Comparison of ENCODE assay signal across 19 cellular contexts in genomic region chr12:65308601-65309071, GRCh38. TPM values are rescaled to one million over a fixed set of nuclear protein-coding genes. Genes with fewer than 3 reads are reported as not detected.
A peak's percentile ranks its signal among the peaks of the same experiment; 100 is the strongest.
DNase-seq lines count a peak whose midpoint lies in the region; ATAC-seq, FAIRE-seq and TF ChIP-seq lines count a peak whose summit lies in the region.
"Had no signal": no experiment of that assay in that cellular context is flagged by ENCODE, and none has a peak within 500 bp of the region (broad histone marks: within the 10 kb centered on the region; RNA-seq: fewer than 3 reads in every experiment).

No MANE protein-coding gene starts in this region.

- no peak overlapping the region for H3K4me3 Mint-ChIP-seq in neural progenitor cell
- no peak overlapping the region for H3K4me3 Mint-ChIP-seq in CD8-positive, alpha-beta T cell
- H3K4me3 Mint-ChIP-seq: activated CD4-positive, alpha-beta T cell treated with anti-CD3 and anti-CD28 coated beads, Interleukin-2, amount 10 ng/mL, durations not matched to agents 24 days and 14 days; activated naive CD8-positive, alpha-beta T cell treated with anti-CD3 and anti-CD28 coated beads, Interleukin-2, amount 10 ng/mL, durations not matched to agents 7 days and 5 days; GM23338; immature natural killer cell; T-helper 1 cell treated with Interleukin-12 subunit alpha and Interleukin-12 subunit beta and Interleukin-4 antibody, amounts not matched to agents 30 μg/mL and 1 μg/mL, for 36 hours had no signal

- H3K27ac ChIP-seq in SK-N-SH (ENCODE audit: low read depth in 2 of 2, low read length in 1 of 2) (peak overlapping the region; percentile 91 to 94; a peak in 3 of 4 replicates), neural progenitor cell (no peak overlapping the region), lower lobe of right lung (no peak overlapping the region)
- no peak overlapping the region for H3K27ac ChIP-seq in CD8-positive, alpha-beta T cell (ENCODE audit: low read depth, low read length)
- H3K27ac ChIP-seq: thoracic aorta had no signal

- H4K20me1 ChIP-seq in SK-N-SH (ENCODE audit: insufficient read depth) = no peaks in the 10 kb centered on the region
- no peaks in the 10 kb centered on the region for H4K20me1 ChIP-seq in neural progenitor cell (ENCODE audit: low read depth)

- TF ChIP-seq CTCF in SK-N-SH (IDR thresholded peaks at IDR 0.05) (no peak), fibroblast of pulmonary artery (IDR thresholded peaks at IDR 0.05; ENCODE audit: low read length, missing control alignments) (no peak), neural progenitor cell (IDR thresholded peaks at IDR 0.05) (no peak), lower lobe of right lung (IDR thresholded peaks at IDR 0.05) (no peak)
- TF ChIP-seq CTCF in CD8-positive, alpha-beta T cell (IDR thresholded peaks at IDR 0.05) = no peak

- H3K36me3 ChIP-seq in SK-N-SH (replicated peaks in 1 of 2; ENCODE audit: control insufficient read depth in 1 of 2, insufficient read depth in 2 of 2, low read length in 1 of 2) = peaks cover 0 to 25% of the 10 kb centered on the region in 2 experiments
- H3K36me3 ChIP-seq in neural progenitor cell = no peaks in the 10 kb centered on the region
- H3K36me3 ChIP-seq in CD8-positive, alpha-beta T cell (ENCODE audit: insufficient read depth, low read length) = no peaks in the 10 kb centered on the region
- no peaks in the 10 kb centered on the region for H3K36me3 ChIP-seq in lower lobe of right lung
- H3K36me3 ChIP-seq: thoracic aorta had no signal

- no peaks in the 10 kb centered on the region for H3K27me3 Mint-ChIP-seq in neural progenitor cell (ENCODE audit: insufficient read depth, low read depth)
- H3K27me3 Mint-ChIP-seq in CD8-positive, alpha-beta T cell (ENCODE audit: low read depth) = peaks cover 4% of the 10 kb centered on the region

- H3K9me2 ChIP-seq in SK-N-SH = no peaks in the 10 kb centered on the region

- H2AFZ ChIP-seq in SK-N-SH (ENCODE audit: low read depth) = no peak overlapping the region
- no peak overlapping the region for H2AFZ ChIP-seq in neural progenitor cell (replicated peaks)

- DNase-seq in GM03348 (ENCODE audit: low spot score) = peak; percentile 37
- no peak for DNase-seq in SK-N-SH
- DNase-seq in fibroblast of pulmonary artery (ENCODE audit: low read depth) = peak; percentile 64
- DNase-seq in neural progenitor cell (ENCODE audit: low spot score) = no peak
- DNase-seq in CD8-positive, alpha-beta T cell = no peak
- no peak for DNase-seq in lower lobe of right lung
- DNase-seq: activated CD4-positive, alpha-beta T cell treated with anti-CD3 and anti-CD28 coated beads, Interleukin-2, amount 10 ng/mL, durations not matched to agents 24 days and 14 days; activated naive CD8-positive, alpha-beta T cell treated with anti-CD3 and anti-CD28 coated beads, Interleukin-2, amount 10 ng/mL, durations not matched to agents 7 days and 5 days; activated T-cell treated with anti-CD3 and anti-CD28 coated beads, Interleukin-2, amount 50 U/mL, for 1 hour; immature natural killer cell; NCI-H1105; OCI-M1; psoas muscle had no signal

- TF ChIP-seq RAD21 in SK-N-SH (IDR thresholded peaks at IDR 0.05; ENCODE audit: low read length) = no peak

- H3K4me1 ChIP-seq in SK-N-SH (ENCODE audit: control insufficient read depth in 1 of 2, insufficient read depth in 2 of 2, low read depth in 1 of 2, low read length in 1 of 2) (peaks cover 9 to 40% of the 10 kb centered on the region in 2 experiments; a peak in 3 of 4 replicates), neural progenitor cell (no peaks in the 10 kb centered on the region), lower lobe of right lung (peaks cover 15% of the 10 kb centered on the region)
- H3K4me1 ChIP-seq in CD8-positive, alpha-beta T cell (ENCODE audit: insufficient read depth, low read length) = no peaks in the 10 kb centered on the region

- H3F3A ChIP-seq in SK-N-SH (replicated peaks; ENCODE audit: insufficient read depth) (peaks cover 48% of the 10 kb centered on the region), neural progenitor cell (ENCODE audit: low read depth) (no peaks in the 10 kb centered on the region)

- intact Hi-C loops in CD8-positive, alpha-beta T cell (cut with DNase I, micrococcal nuclease) = loop anchor here in 1 of 2 experiments (10.0 kb wide), 1 partner anchor 776 kb away; no protein-coding TSS in a partner anchor
- intact Hi-C loops in lower lobe of right lung (cut with DNase I) = no loop called here

- H3K27me3 ChIP-seq in SK-N-SH (ENCODE audit: insufficient read depth) = no peaks in the 10 kb centered on the region
- no peaks in the 10 kb centered on the region for H3K27me3 ChIP-seq in neural progenitor cell
- H3K27me3 ChIP-seq in CD8-positive, alpha-beta T cell (ENCODE audit: insufficient read depth, low read length) = no peaks in the 10 kb centered on the region
- H3K27me3 ChIP-seq in lower lobe of right lung (ENCODE audit: low read depth) = no peaks in the 10 kb centered on the region

- no peak for ATAC-seq in GM18520 (IDR thresholded peaks at IDR 0.05; ENCODE audit: unreplicated experiment)
- ATAC-seq in CD8-positive, alpha-beta T cell = no peak
- no peak for ATAC-seq in lower lobe of right lung
- ATAC-seq: GM23338 had no signal

- H3K9me3 ChIP-seq in SK-N-SH (no peaks in the 10 kb centered on the region), neural progenitor cell (ENCODE audit: low read depth) (no peaks in the 10 kb centered on the region), lower lobe of right lung (no peaks in the 10 kb centered on the region)
- H3K9me3 ChIP-seq in CD8-positive, alpha-beta T cell (ENCODE audit: low read length) = no peaks in the 10 kb centered on the region
- H3K9me3 ChIP-seq: psoas muscle, thoracic aorta had no signal

- H3K36me3 Mint-ChIP-seq in neural progenitor cell = peaks cover 1% of the 10 kb centered on the region
- H3K36me3 Mint-ChIP-seq in CD8-positive, alpha-beta T cell = no peaks in the 10 kb centered on the region
- H3K36me3 Mint-ChIP-seq: activated naive CD8-positive, alpha-beta T cell treated with anti-CD3 and anti-CD28 coated beads, Interleukin-2, amount 10 ng/mL, durations not matched to agents 7 days and 5 days; immature natural killer cell had no signal

- H3K4me3 ChIP-seq in SK-N-SH (ENCODE audit: low read depth in 2 of 2, low read length in 1 of 2) (no peak overlapping the region), fibroblast of pulmonary artery (replicated peaks; ENCODE audit: low read depth, low read length) (no peak overlapping the region), neural progenitor cell (no peak overlapping the region), lower lobe of right lung (no peak overlapping the region)
- no peak overlapping the region for H3K4me3 ChIP-seq in CD8-positive, alpha-beta T cell (ENCODE audit: low read depth, low read length)
- H3K4me3 ChIP-seq: GM23338, psoas muscle, thoracic aorta had no signal

- peaks cover 5% of the 10 kb centered on the region for H3K4me1 Mint-ChIP-seq in neural progenitor cell
- H3K4me1 Mint-ChIP-seq in CD8-positive, alpha-beta T cell (ENCODE audit: low read depth) = peaks cover 8% of the 10 kb centered on the region
- H3K4me1 Mint-ChIP-seq: activated CD4-positive, alpha-beta T cell treated with anti-CD3 and anti-CD28 coated beads, Interleukin-2, amount 10 ng/mL, durations not matched to agents 24 days and 14 days; activated naive CD8-positive, alpha-beta T cell treated with anti-CD3 and anti-CD28 coated beads, Interleukin-2, amount 10 ng/mL, durations not matched to agents 7 days and 5 days had no signal

- H3K27ac Mint-ChIP-seq in neural progenitor cell = no peak overlapping the region
- H3K27ac Mint-ChIP-seq in CD8-positive, alpha-beta T cell = no peak overlapping the region
- H3K27ac Mint-ChIP-seq: activated CD4-positive, alpha-beta T cell treated with anti-CD3 and anti-CD28 coated beads, Interleukin-2, amount 10 ng/mL, durations not matched to agents 24 days and 14 days; activated naive CD8-positive, alpha-beta T cell treated with anti-CD3 and anti-CD28 coated beads, Interleukin-2, amount 10 ng/mL, durations not matched to agents 7 days and 5 days; GM23338; immature natural killer cell; T-helper 1 cell treated with Interleukin-12 subunit alpha and Interleukin-12 subunit beta and Interleukin-4 antibody, amounts not matched to agents 30 μg/mL and 1 μg/mL, for 36 hours had no signal

- WGBS in SK-N-SH (ENCODE audit: low lambda C conversion rate) = 13% methylated on average over 3 of the region's 3 CpGs

- H3K9ac ChIP-seq in SK-N-SH (peak overlapping the region; percentile 2; the same call in 1 of the 2 replicates), neural progenitor cell (no peak overlapping the region)

- peak; percentile 95 for FAIRE-seq in A204.1 (lab: Jason Lieb, UNC)
- FAIRE-seq: colon had no signal

- TF ChIP-seq EP300 in SK-N-SH (IDR thresholded peaks at IDR 0.05; ENCODE audit: borderline replicate concordance in 1 of 2, low read depth in 1 of 2, low read length in 1 of 2) = peak; percentile 54 to 80; a peak in 3 of 4 replicates

- H3K4me2 ChIP-seq in SK-N-SH = peak overlapping the region; percentile 50; the same call in 1 of the 2 replicates
- no peak overlapping the region for H3K4me2 ChIP-seq in neural progenitor cell
- H3K4me2 ChIP-seq: GM23338 had no signal

- H3K79me2 ChIP-seq in SK-N-SH (ENCODE audit: insufficient read depth) (peaks cover 66% of the 10 kb centered on the region), neural progenitor cell (ENCODE audit: low read depth) (no peaks in the 10 kb centered on the region)

- POLR2A ChIA-PET in SK-N-SH (lab: Yijun Ruan, JAX) = no interaction called here
- POLR2A ChIA-PET in CD8-positive, alpha-beta T cell (lab: Charles Lee) = no interaction called here

- H3K9me3 Mint-ChIP-seq in neural progenitor cell = peaks cover 4% of the 10 kb centered on the region
- H3K9me3 Mint-ChIP-seq in CD8-positive, alpha-beta T cell = no peaks in the 10 kb centered on the region
- H3K9me3 Mint-ChIP-seq: activated CD4-positive, alpha-beta T cell treated with anti-CD3 and anti-CD28 coated beads, Interleukin-2, amount 10 ng/mL, durations not matched to agents 24 days and 14 days; activated naive CD8-positive, alpha-beta T cell treated with anti-CD3 and anti-CD28 coated beads, Interleukin-2, amount 10 ng/mL, durations not matched to agents 7 days and 5 days; GM23338; immature natural killer cell; T-helper 1 cell treated with Interleukin-12 subunit alpha and Interleukin-12 subunit beta and Interleukin-4 antibody, amounts not matched to agents 30 μg/mL and 1 μg/mL, for 36 hours had no signal

- CTCF ChIA-PET in SK-N-SH (lab: Yijun Ruan, JAX) = interaction anchor here (1.8 kb wide), 1 partner anchor 779 kb away, joined by 5 read pairs; no protein-coding TSS in a partner anchor
- CTCF ChIA-PET in CD8-positive, alpha-beta T cell (lab: Charles Lee) = no interaction called here

TF ChIP-seq in SK-N-SH, 30 proteins besides CTCF, POLR2A, EP300 and RAD21 (continues in another document):
- TF ChIP-seq MXI1 (IDR thresholded peaks at IDR 0.05; ENCODE audit: low read depth, low read length) (no peak), TAF1 (IDR thresholded peaks at IDR 0.05; ENCODE audit: borderline replicate concordance, low read depth, low read length) (no peak), FOSL2 (IDR thresholded peaks at IDR 0.05; ENCODE audit: borderline replicate concordance, low read depth) (0 out of 2 replicates have a peak, but pooled peaks have one; percentile 15)

RNA-seq across cellular contexts. Expression of gene MSRB3, which starts 30.2 kb away (rescaled TPM):
- polyA plus RNA-seq in SK-N-SH (2012; rRNA removed) = 24.3 and 32.1 TPM in 2 replicates
- 35.2 and 37.3 TPM in 2 replicates for polyA plus RNA-seq in SK-N-SH (2012; cell fraction: cytosol; rRNA removed)
- polyA plus RNA-seq in SK-N-SH (2012; cell fraction: nucleus; rRNA removed) = 14.9 and 29.1 TPM in 2 replicates
- total RNA-seq in neural progenitor cell (ENCODE audit: low replicate concordance) (3.7 and 5.4 TPM in 2 replicates), lower lobe of right lung (47.3 TPM)
- total RNA-seq in CD8-positive, alpha-beta T cell = not detected
- total RNA-seq: activated CD4-positive, alpha-beta T cell treated with anti-CD3 and anti-CD28 coated beads, Interleukin-2, amount 10 ng/mL, durations not matched to agents 24 days and 14 days; activated naive CD8-positive, alpha-beta T cell treated with anti-CD3 and anti-CD28 coated beads, Interleukin-2, amount 10 ng/mL, durations not matched to agents 7 days and 5 days had no signal

Comparison
In these comparisons a context has a peak if more than half of its experiments do, and no peak if none do; other contexts are left out.
1. DNase-seq: peak in GM03348 (single experiment) and fibroblast of pulmonary artery (single experiment); none in SK-N-SH (single experiment), neural progenitor cell (single experiment), CD8-positive, alpha-beta T cell (0 of 7) and lower lobe of right lung (single experiment).
2. H3K27ac ChIP-seq: peak in SK-N-SH (2 of 2); none in neural progenitor cell (single experiment), CD8-positive, alpha-beta T cell (single experiment) and lower lobe of right lung (single experiment).